ENCODE assay signal across 10 cellular contexts in genomic region chr14:73025544-73025943, GRCh38. TPM values are rescaled to one million over a fixed set of nuclear protein-coding genes. Genes with fewer than 3 reads are reported as not detected.
DNase-seq lines count a peak whose midpoint lies in the region; ATAC-seq and TF ChIP-seq lines count a peak whose summit lies in the region.
"Had no signal": no experiment of that assay in that cellular context is flagged by ENCODE, and none has a peak within 500 bp of the region (broad histone marks: within the 10 kb centered on the region; RNA-seq: fewer than 3 reads in every experiment).

No MANE protein-coding gene starts in this region.

- H3K36me3 ChIP-seq in vagina (peaks cover 0 to 11% of the 10 kb centered on the region in 2 donors), uterus (no peaks in the 10 kb centered on the region)

- no peaks in the 10 kb centered on the region for H3K27me3 ChIP-seq in right cardiac atrium (ENCODE audit: control insufficient read depth, insufficient read depth)
- H3K27me3 ChIP-seq in vagina: no peaks in the 10 kb centered on the region
- no peaks in the 10 kb centered on the region for H3K27me3 ChIP-seq in uterus
- H3K27me3 ChIP-seq: pancreas had no signal

- H3K4me1 ChIP-seq in right cardiac atrium (ENCODE audit: control insufficient read depth, insufficient read depth, low read length) (peaks cover 2% of the 10 kb centered on the region), vagina (peaks cover 43% of the 10 kb centered on the region), uterus (peaks cover 0 to 6% of the 10 kb centered on the region in 2 donors)

- H3K36me3 Mint-ChIP-seq in activated naive CD8-positive, alpha-beta T cell treated with anti-CD3 and anti-CD28 coated beads for 36 hours: peaks cover 16% of the 10 kb centered on the region

- no peaks in the 10 kb centered on the region for H3K27me3 Mint-ChIP-seq in activated naive CD8-positive, alpha-beta T cell treated with anti-CD3 and anti-CD28 coated beads for 36 hours

- ATAC-seq in right cardiac atrium (no peak), Right ventricle myocardium inferior (no peak)
- ATAC-seq: pancreas had no signal

- TF ChIP-seq POLR2A in vagina (IDR thresholded peaks at IDR 0.05) (no peak), uterus (IDR thresholded peaks at IDR 0.05) (no peak)

- H3K27ac Mint-ChIP-seq in activated naive CD8-positive, alpha-beta T cell treated with anti-CD3 and anti-CD28 coated beads for 36 hours: no peak overlapping the region

- H3K4me3 ChIP-seq in right cardiac atrium (ENCODE audit: low read length) (peak overlapping the region; percentile 74), vagina (peak overlapping the region in 1 of 2 donors; percentile 65), uterus (no peak overlapping the region)

- intact Hi-C loops in right cardiac atrium (cut with DNase I) (no loop called here), Right ventricle myocardium inferior (cut with DNase I) (no loop called here), vagina (cut with DNase I) (no loop called here), uterus (cut with DNase I; ENCODE audit: low total_unique reads) (no loop called here)

- TF ChIP-seq CTCF in vagina (IDR thresholded peaks at IDR 0.05) (no peak), uterus (IDR thresholded peaks at IDR 0.05) (no peak)

- H3K27ac ChIP-seq in right cardiac atrium (ENCODE audit: low read length): no peak overlapping the region
- peak overlapping the region; percentile 79 for H3K27ac ChIP-seq in vagina
- H3K27ac ChIP-seq in uterus: peak overlapping the region in 1 of 2 donors; percentile 91

- H3K4me1 Mint-ChIP-seq in activated naive CD8-positive, alpha-beta T cell treated with anti-CD3 and anti-CD28 coated beads for 36 hours: peaks cover 28% of the 10 kb centered on the region

- peak overlapping the region; percentile 96 for H3K4me3 Mint-ChIP-seq in activated naive CD8-positive, alpha-beta T cell treated with anti-CD3 and anti-CD28 coated beads for 36 hours

- 77% methylated on average over 3 of the region's 3 CpGs for WGBS in right cardiac atrium

- no peaks in the 10 kb centered on the region for H3K9me3 ChIP-seq in right cardiac atrium (ENCODE audit: control insufficient read depth, low read length)
- no peaks in the 10 kb centered on the region for H3K9me3 ChIP-seq in vagina
- no peaks in the 10 kb centered on the region for H3K9me3 ChIP-seq in uterus
- H3K9me3 ChIP-seq: pancreas had no signal

- DNase-seq in right cardiac atrium: no peak
- DNase-seq in Right ventricle myocardium inferior (ENCODE audit: missing footprints): no peak
- DNase-seq in activated naive CD8-positive, alpha-beta T cell treated with anti-CD3 and anti-CD28 coated beads for 36 hours: no peak
- DNase-seq in iris pigment epithelial cell (ENCODE audit: low read depth): peak; percentile 29
- DNase-seq in vagina (ENCODE audit: extremely low spot score in 2 of 2): no peak
- DNase-seq in uterus: no peak
- no peak for DNase-seq in activated naive CD4-positive, alpha-beta T cell treated with anti-CD3 and anti-CD28 coated beads, Interleukin-2, amount 50 U/mL, for 16 hours
- no peak for DNase-seq in stimulated activated CD4-positive, alpha-beta T cell treated with anti-CD3 and anti-CD28 coated beads, Interleukin-15, amount 100 ng/mL, for 24 hours
- DNase-seq: DMS153 had no signal

- H3K9me3 Mint-ChIP-seq in activated naive CD8-positive, alpha-beta T cell treated with anti-CD3 and anti-CD28 coated beads for 36 hours: peaks cover 2% of the 10 kb centered on the region

RNA-seq across cellular contexts. Expression of gene ZFYVE1, which starts 1.4 kb away (rescaled TPM):
- total RNA-seq in right cardiac atrium: 10 to 100 TPM in 3 of 4 donors, 1 to 10 TPM in 1; 9.9 to 13.8 (median 13.3) TPM
- 5.6 TPM for polyA plus RNA-seq in right cardiac atrium
- 14.1 TPM for total RNA-seq in Right ventricle myocardium inferior
- 1 to 10 TPM; 7.6 to 7.9 TPM for total RNA-seq in activated naive CD8-positive, alpha-beta T cell treated with anti-CD3 and anti-CD28 coated beads for 36 hours
- 19.2 TPM for total RNA-seq in vagina
- 10 to 100 TPM in 2 of 4 donors, 1 to 10 TPM in 2; 3.2 to 14.7 (median 9.8) TPM for total RNA-seq in uterus

RNA-seq across cellular contexts. Expression of gene RBM25, which starts 32.8 kb away (rescaled TPM):
- 10 to 100 TPM; 37.6 to 43.6 (median 39.6) TPM for total RNA-seq in right cardiac atrium
- 25.8 TPM for polyA plus RNA-seq in right cardiac atrium
- 32.8 TPM for total RNA-seq in Right ventricle myocardium inferior
- 100 to 1,000 TPM; 102 to 108 TPM for total RNA-seq in activated naive CD8-positive, alpha-beta T cell treated with anti-CD3 and anti-CD28 coated beads for 36 hours
- total RNA-seq in vagina: 58.2 TPM
- 10 to 100 TPM; 26.2 to 96.1 (median 61.4) TPM for total RNA-seq in uterus
